Comparison of ENCODE assay signal across 28 cellular contexts in the genomic region with DNA sequence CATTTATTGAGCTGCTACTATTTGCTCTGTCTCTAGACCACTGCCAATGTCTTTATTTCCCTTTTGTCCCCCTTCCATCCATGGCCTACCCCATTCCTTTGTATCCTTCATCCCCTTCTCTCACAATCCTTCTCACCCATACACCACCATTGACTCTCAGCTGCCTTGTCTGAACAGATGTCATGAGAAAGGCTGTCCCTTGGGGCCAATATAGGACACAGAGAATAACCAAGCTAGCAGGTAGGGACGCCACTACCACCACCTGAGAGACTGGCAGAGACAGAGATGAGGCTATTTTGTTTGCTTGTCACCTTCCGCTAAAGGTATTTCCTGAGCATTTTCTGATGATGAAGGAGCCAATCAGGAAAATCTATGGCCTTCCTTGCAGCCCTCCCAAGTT.
"Had no signal": no experiment of that assay in that cellular context is flagged by ENCODE, and none has a peak within 500 bp of the region (broad histone marks: within the 10 kb centered on the region; RNA-seq: fewer than 3 reads in every experiment).

No MANE protein-coding gene starts in this region.

- H3K27ac ChIP-seq: right atrium auricular region, testis, transverse colon had no signal

- H3K4me1 ChIP-seq: testis had no signal

- H3K4me2 ChIP-seq: smooth muscle cell had no signal

- H3K36me3 Mint-ChIP-seq: T-cell had no signal

- H3K27me3 ChIP-seq: right atrium auricular region, testis, transverse colon had no signal

- H3K4me3 Mint-ChIP-seq: activated B cell treated with CpG ODN at 0.5 μM for 24 hours; activated CD4-positive, alpha-beta T cell treated with anti-CD3 and anti-CD28 coated beads for 36 hours; activated T-cell treated with anti-CD3 and anti-CD28 coated beads, Interleukin-2, amount 50 U/mL, for 24 hours; central memory CD8-positive, alpha-beta T cell; natural killer cell treated with Interleukin-12 subunit alpha and Interleukin-12 subunit beta and Interleukin-15 and Interleukin-18, amount 100 ng/mL, for 72 hours; T-cell; T-helper 2 cell treated with Interferon-gamma antibody and Interleukin-4, amounts not matched to agents 5 μg/mL and 100 μg/mL, for 36 hours had no signal

- H3K4me3 ChIP-seq: right atrium auricular region, smooth muscle cell, testis, transverse colon had no signal

- DNase-seq: activated B cell treated with CpG ODN at 0.5 μM for 24 hours; activated CD4-positive, alpha-beta T cell treated with anti-CD3 and anti-CD28 coated beads for 36 hours; activated CD4-positive, alpha-beta T cell treated with anti-CD3 and anti-CD28 coated beads, Interleukin-2, amount 50 U/mL, for 48 hours; activated CD8-positive, alpha-beta memory T cell treated with anti-CD3 and anti-CD28 coated beads, Interleukin-2, amount 50 U/mL, for 48 hours; activated gamma-delta T cell treated with Interleukin-2 at 50 U/mL for 16 hours; activated naive CD4-positive, alpha-beta T cell treated with anti-CD3 and anti-CD28 coated beads, Interleukin-2, amount 50 U/mL, for 16 hours; activated T-cell treated with anti-CD3 and anti-CD28 coated beads, Interleukin-2, amount 50 U/mL, for 24 hours; amniotic stem cell; dermis blood vessel endothelial cell; effector CD8-positive, alpha-beta T cell; head of caudate nucleus; hippocampal formation; left colon; stimulated activated CD4-positive, alpha-beta T cell treated with anti-CD3 and anti-CD28 coated beads, Interleukin-1b, Interleukin-23, amount 100 ng/mL, for 48 hours; stimulated activated CD4-positive, alpha-beta T cell treated with anti-CD3 and anti-CD28 coated beads, Interleukin-4, amount 100 ng/mL, for 4 hours; stimulated activated naive CD4-positive, alpha-beta T cell treated with Interleukin-2 at 50 U/mL for 16 hours; T-cell; testis; transverse colon had no signal

- H3K9me3 Mint-ChIP-seq: activated B cell treated with CpG ODN at 0.5 μM for 24 hours; activated T-cell treated with anti-CD3 and anti-CD28 coated beads, Interleukin-2, amount 50 U/mL, for 24 hours; central memory CD8-positive, alpha-beta T cell; T-cell; T-helper 2 cell treated with Interferon-gamma antibody and Interleukin-4, amounts not matched to agents 5 μg/mL and 100 μg/mL, for 36 hours had no signal

- H3K36me3 ChIP-seq: right atrium auricular region, transverse colon had no signal

- H3K27me3 Mint-ChIP-seq: activated B cell treated with CpG ODN at 0.5 μM for 24 hours; activated T-cell treated with anti-CD3 and anti-CD28 coated beads, Interleukin-2, amount 50 U/mL, for 24 hours; central memory CD8-positive, alpha-beta T cell; T-cell had no signal

- H3K27ac Mint-ChIP-seq: activated B cell treated with CpG ODN at 0.5 μM for 24 hours; activated CD4-positive, alpha-beta T cell treated with anti-CD3 and anti-CD28 coated beads for 36 hours; activated T-cell treated with anti-CD3 and anti-CD28 coated beads, Interleukin-2, amount 50 U/mL, for 24 hours; T-cell; T-helper 2 cell treated with Interferon-gamma antibody and Interleukin-4, amounts not matched to agents 5 μg/mL and 100 μg/mL, for 36 hours had no signal

- FAIRE-seq: astrocyte, colon, endometrium, keratinocyte had no signal

- H3K9me3 ChIP-seq: right atrium auricular region, testis, transverse colon had no signal

- ATAC-seq: activated CD4-positive, alpha-beta T cell treated with anti-CD3 and anti-CD28 coated beads for 36 hours; left colon; natural killer cell treated with Interleukin-12 subunit alpha and Interleukin-12 subunit beta and Interleukin-15 and Interleukin-18, amount 100 ng/mL, for 72 hours; T-cell had no signal
